In genomic region chr6:130482645-130483390, GRCh38 we compare ENCODE assay signal across 13 cellular contexts.
DNase-seq lines count a peak whose midpoint lies in the region; ATAC-seq and TF ChIP-seq lines count a peak whose summit lies in the region.
"Had no signal": no experiment of that assay in that cellular context is flagged by ENCODE, and none has a peak within 500 bp of the region (broad histone marks: within the 10 kb centered on the region; RNA-seq: fewer than 3 reads in every experiment).

No MANE protein-coding gene starts in this region.

- CTCF ChIA-PET in AG04450 (lab: Charles Lee), result no interaction called here

- H3K4me1 ChIP-seq in vagina, result no peaks in the 10 kb centered on the region

- H3K9me3 ChIP-seq in AG04450 (ENCODE audit: control insufficient read depth, insufficient read depth, low read length) (no peaks in the 10 kb centered on the region), vagina (no peaks in the 10 kb centered on the region)

- intact Hi-C loops in vagina (cut with DNase I), result no loop called here

- in situ Hi-C loops in ACHN (cut with HindIII; ENCODE audit: low pct_ligation_motif_present, low pct_unique_long_range_greater_than_20kb, low sequenced_read_pairs), result no loop called here

- no peak for TF ChIP-seq CTCF in AG04450 (IDR thresholded peaks at IDR 0.05; ENCODE audit: low read depth, low read length)
- TF ChIP-seq CTCF in foreskin fibroblast (IDR thresholded peaks at IDR 0.05; ENCODE audit: low read depth, low read length), result no peak
- TF ChIP-seq CTCF in vagina (IDR thresholded peaks at IDR 0.05), result no peak

- H3K27me3 ChIP-seq in AG04450 (ENCODE audit: control insufficient read depth, insufficient read depth, low read length), result no peaks in the 10 kb centered on the region
- no peaks in the 10 kb centered on the region for H3K27me3 ChIP-seq in vagina
- H3K27me3 ChIP-seq: hepatocyte had no signal

- TF ChIP-seq POLR2A in vagina (IDR thresholded peaks at IDR 0.05), result no peak

- H3K27ac ChIP-seq in AG04450 (ENCODE audit: low read depth, low read length) (peak overlapping the region; percentile 22), vagina (no peak overlapping the region)
- H3K27ac ChIP-seq: hepatocyte had no signal

- ATAC-seq in GM18861 (IDR thresholded peaks at IDR 0.05; ENCODE audit: unreplicated experiment) (no peak), GM21529 (IDR thresholded peaks at IDR 0.05; ENCODE audit: unreplicated experiment) (no peak)

- H3K36me3 ChIP-seq in vagina, result no peaks in the 10 kb centered on the region

- no peak overlapping the region for H3K4me3 ChIP-seq in AG04450 (ENCODE audit: low read depth, low read length)
- H3K4me3 ChIP-seq in foreskin fibroblast (ENCODE audit: low read depth in 1 of 2, low read length in 2 of 2), result no peak overlapping the region
- no peak overlapping the region for H3K4me3 ChIP-seq in vagina
- H3K4me3 ChIP-seq: hepatocyte had no signal

- POLR2A ChIA-PET in AG04450 (lab: Yijun Ruan, JAX), result no interaction called here

- DNase-seq in AG04450 (ENCODE audit: low read depth, low spot score) (no peak), GM04504 (ENCODE audit: low read depth) (peak; percentile 10), SW480 (ENCODE audit: low spot score) (peak; percentile 6), foreskin fibroblast (peak; percentile 60 to 75), ACHN (no peak), vagina (ENCODE audit: extremely low spot score in 2 of 2) (no peak)
- DNase-seq: CD8-positive, alpha-beta memory T cell; endodermal cell; stimulated activated CD4-positive, alpha-beta T cell treated with anti-CD3 and anti-CD28 coated beads, Interleukin-2, amount 100 ng/mL, for 24 hours; T1000 had no signal

Comparison
In these comparisons a context has a peak if more than half of its experiments do, and no peak if none do; other contexts are left out.
1. DNase-seq: peak in GM04504 (single experiment), SW480 (single experiment) and foreskin fibroblast (2 of 2); none in AG04450 (single experiment), ACHN (single experiment) and vagina (0 of 2).